In the genomic region with DNA sequence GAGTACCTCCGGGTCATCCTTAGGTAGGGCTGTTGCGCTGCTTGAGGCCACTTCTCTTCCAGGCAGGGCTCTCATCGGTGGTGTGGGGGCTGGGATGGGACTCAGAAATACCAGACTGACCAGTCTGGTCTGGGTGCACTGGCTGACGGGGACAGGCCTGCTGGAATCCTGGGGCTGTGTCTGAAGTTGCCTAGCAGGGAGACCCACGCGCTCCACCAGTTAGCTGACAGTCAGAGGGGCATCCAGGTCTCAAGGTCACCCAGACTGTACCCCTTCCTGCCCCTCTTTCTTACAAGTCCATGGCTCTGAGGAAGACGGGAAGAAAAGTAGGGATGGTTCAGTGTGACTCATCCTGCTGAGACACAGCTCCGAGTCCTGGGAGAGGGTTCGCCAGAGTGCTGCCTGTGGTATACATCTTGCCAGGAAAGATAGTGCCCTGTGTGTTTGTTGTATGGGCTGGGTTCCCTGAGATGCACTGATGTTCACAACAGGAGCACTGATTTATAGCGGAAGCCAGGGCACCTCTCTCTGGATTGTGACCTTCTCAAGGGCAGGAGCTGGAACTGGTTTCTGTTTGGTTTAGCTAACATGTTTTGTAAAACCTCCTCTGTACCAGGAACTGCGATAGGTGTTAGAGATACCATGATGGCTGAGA, we compare ENCODE assay signal across 11 cellular contexts.
DNase-seq lines count a peak whose midpoint lies in the region; ATAC-seq, FAIRE-seq and TF ChIP-seq lines count a peak whose summit lies in the region.
"Had no signal": no experiment of that assay in that cellular context is flagged by ENCODE, and none has a peak within 500 bp of the region (broad histone marks: within the 10 kb centered on the region; RNA-seq: fewer than 3 reads in every experiment).

No MANE protein-coding gene starts in this region.

- no peak for TF ChIP-seq EP300 in sigmoid colon (IDR thresholded peaks at IDR 0.05)

- WGBS in sigmoid colon, 2 donors: 86% methylated on average over 11 of the region's 11 CpGs

- peak; percentile 45 for DNase-seq in HCEC 1CT
- DNase-seq in astrocyte (ENCODE audit: low read depth): peak; percentile 59
- DNase-seq in left ventricle myocardium superior: no peak
- DNase-seq in sigmoid colon: peak; percentile 80
- no peak for DNase-seq in GM10248 (ENCODE audit: extremely low spot score)
- no peak for DNase-seq in GM12892 (ENCODE audit: insufficient read length)
- DNase-seq: NCI-H1092, SHP77 treated with DMSO at 0.1 percent for 48 hours had no signal

- H3K9me3 ChIP-seq in astrocyte (ENCODE audit: insufficient read depth, low read depth, low read length): no peaks in the 10 kb centered on the region
- H3K9me3 ChIP-seq in sigmoid colon: no peaks in the 10 kb centered on the region

- peak overlapping the region; percentile 31 for H3K4me2 ChIP-seq in astrocyte (ENCODE audit: low read length)

- H3K9me3 Mint-ChIP-seq in astrocyte (ENCODE audit: unreplicated experiment): no peaks in the 10 kb centered on the region
- H3K9me3 Mint-ChIP-seq: central memory CD8-positive, alpha-beta T cell had no signal

- H3K36me3 ChIP-seq in astrocyte (ENCODE audit: insufficient read depth, low read length): no peaks in the 10 kb centered on the region
- H3K36me3 ChIP-seq in sigmoid colon: no peaks in the 10 kb centered on the region

- H3K27ac ChIP-seq in astrocyte (ENCODE audit: low read depth, low read length) (no peak overlapping the region), sigmoid colon (peak overlapping the region in 3 of 4 donors; percentile 81 to 84 (median 83))

- peaks cover 9% of the 10 kb centered on the region for H3K4me1 ChIP-seq in astrocyte (ENCODE audit: insufficient read depth, low read length)
- H3K4me1 ChIP-seq in sigmoid colon: peaks cover 8 to 37% (median 32%) of the 10 kb centered on the region in 4 donors

- H3K27ac Mint-ChIP-seq in astrocyte (ENCODE audit: unreplicated experiment): peak overlapping the region; percentile 96

- no peaks in the 10 kb centered on the region for H3K27me3 Mint-ChIP-seq in astrocyte (ENCODE audit: low read depth, unreplicated experiment)
- H3K27me3 Mint-ChIP-seq: central memory CD8-positive, alpha-beta T cell had no signal

- TF ChIP-seq POLR2A in sigmoid colon (IDR thresholded peaks at IDR 0.05): no peak
- no peak for TF ChIP-seq POLR2A in GM12892 (IDR thresholded peaks at IDR 0.05; ENCODE audit: low read depth, low read length)

- CTCF ChIA-PET in GM10248 (lab: Yijun Ruan, JAX): no interaction called here

- peaks cover 2% of the 10 kb centered on the region for H3K27me3 ChIP-seq in astrocyte (ENCODE audit: insufficient read depth, low read length)
- no peaks in the 10 kb centered on the region for H3K27me3 ChIP-seq in sigmoid colon

- peak overlapping the region; percentile 0 for H2AFZ ChIP-seq in astrocyte (ENCODE audit: low read depth, low read length)

- no peaks in the 10 kb centered on the region for H3K36me3 Mint-ChIP-seq in astrocyte (ENCODE audit: low read depth, unreplicated experiment)

- H3K9ac ChIP-seq in astrocyte (ENCODE audit: low read length): peak overlapping the region; percentile 16

- TF ChIP-seq CTCF in astrocyte (IDR thresholded peaks at IDR 0.05; ENCODE audit: insufficient read depth, low read depth, low read length): no peak
- no peak for TF ChIP-seq CTCF in sigmoid colon (IDR thresholded peaks at IDR 0.05)
- TF ChIP-seq CTCF in GM10248 (IDR thresholded peaks at IDR 0.05; ENCODE audit: control extremely low read depth, extremely low read depth, low read depth, missing control alignments): no peak

- peaks cover 24% of the 10 kb centered on the region for H3K4me1 Mint-ChIP-seq in astrocyte (ENCODE audit: low read depth, unreplicated experiment)
- H3K4me1 Mint-ChIP-seq: central memory CD8-positive, alpha-beta T cell had no signal

- no peaks in the 10 kb centered on the region for H4K20me1 ChIP-seq in astrocyte (ENCODE audit: insufficient read depth, low read length)

- no peaks in the 10 kb centered on the region for H3K79me2 ChIP-seq in astrocyte (ENCODE audit: insufficient read depth, low read length)

- FAIRE-seq in astrocyte (lab: Jason Lieb, UNC) (peak; percentile 13), GM12892 (lab: Jason Lieb, UNC) (no peak)

- peak; percentile 76 for ATAC-seq in left ventricle myocardium superior
- ATAC-seq in GM19324 (IDR thresholded peaks at IDR 0.05; ENCODE audit: low FRiP score, unreplicated experiment): no peak
- ATAC-seq in HG03196 (IDR thresholded peaks at IDR 0.05; ENCODE audit: unreplicated experiment): no peak

- intact Hi-C loops in left ventricle myocardium superior (cut with micrococcal nuclease) (no loop called here), sigmoid colon (cut with DNase I) (loop anchor here (2.0 kb wide), 1 partner anchor 113 kb away; no protein-coding TSS in a partner anchor)

- POLR2A ChIA-PET in GM10248 (lab: Yijun Ruan, JAX): no interaction called here

- H3K4me3 ChIP-seq in astrocyte (ENCODE audit: insufficient read depth, low read depth, low read length) (no peak overlapping the region), sigmoid colon (no peak overlapping the region)

- no peak overlapping the region for H3K4me3 Mint-ChIP-seq in astrocyte (ENCODE audit: unreplicated experiment)
- H3K4me3 Mint-ChIP-seq: central memory CD8-positive, alpha-beta T cell had no signal

Comparison
In these comparisons a context has a peak if more than half of its experiments do, and no peak if none do; other contexts are left out.
1. DNase-seq: peak in HCEC 1CT (single experiment), astrocyte (single experiment) and sigmoid colon (single experiment); none in left ventricle myocardium superior (single experiment), GM10248 (single experiment) and GM12892 (single experiment).